17 cellular contexts compared by ENCODE assay signal in genomic region chr2:47459021-47459420, GRCh38.
"Had no signal": no experiment of that assay in that cellular context is flagged by ENCODE, and none has a peak within 500 bp of the region (broad histone marks: within the 10 kb centered on the region; RNA-seq: fewer than 3 reads in every experiment).

No MANE protein-coding gene starts in this region.

- H3K9me3 ChIP-seq: esophagus muscularis mucosa, SK-N-SH, thoracic aorta, upper lobe of right lung had no signal

- H3K27me3 Mint-ChIP-seq: activated naive CD4-positive, alpha-beta T cell treated with anti-CD3 and anti-CD28 coated beads, Interleukin-2, amount 50 U/mL, for 24 hours; naive B cell had no signal

- H3K27ac Mint-ChIP-seq: activated naive CD4-positive, alpha-beta T cell treated with anti-CD3 and anti-CD28 coated beads, Interleukin-2, amount 50 U/mL, for 24 hours; brain had no signal

- ATAC-seq: left lobe of liver, upper lobe of right lung had no signal

- H3K4me1 ChIP-seq: esophagus muscularis mucosa, upper lobe of right lung had no signal

- H3K9ac ChIP-seq: SK-N-SH had no signal

- H3K27ac ChIP-seq: coronary artery, esophagus muscularis mucosa, hepatocyte, thoracic aorta, upper lobe of right lung had no signal

- FAIRE-seq: keratinocyte had no signal

- H3K4me2 ChIP-seq: hepatocyte, SK-N-SH had no signal

- H3K36me3 ChIP-seq: thoracic aorta had no signal

- DNase-seq: activated effector memory CD4-positive, alpha-beta T cell treated with anti-CD3 and anti-CD28 coated beads, Interleukin-2, amount 50 U/mL, for 16 hours; central memory CD4-positive, alpha-beta T cell; naive B cell; posterior cingulate gyrus; retina; SK-N-SH; stimulated activated CD4-positive, alpha-beta T cell treated with anti-CD3 and anti-CD28 coated beads, Interleukin-12 subunit alpha, Interleukin-12 subunit beta, amount 100 ng/mL, for 4 hours; stimulated activated CD4-positive, alpha-beta T cell treated with anti-CD3 and anti-CD28 coated beads, Interleukin-2, amount 100 ng/mL, for 24 hours; upper lobe of right lung had no signal

- H3K4me3 Mint-ChIP-seq: activated naive CD4-positive, alpha-beta T cell treated with anti-CD3 and anti-CD28 coated beads, Interleukin-2, amount 50 U/mL, for 24 hours; brain; naive B cell had no signal

- H3K4me1 Mint-ChIP-seq: brain had no signal

- H3K4me3 ChIP-seq: coronary artery, esophagus muscularis mucosa, hepatocyte, thoracic aorta, upper lobe of right lung had no signal

- H3K9me3 Mint-ChIP-seq: activated naive CD4-positive, alpha-beta T cell treated with anti-CD3 and anti-CD28 coated beads, Interleukin-2, amount 50 U/mL, for 24 hours had no signal

- H3K27me3 ChIP-seq: esophagus muscularis mucosa, hepatocyte, upper lobe of right lung had no signal
